13 cellular contexts compared by ENCODE assay signal in the genomic region with DNA sequence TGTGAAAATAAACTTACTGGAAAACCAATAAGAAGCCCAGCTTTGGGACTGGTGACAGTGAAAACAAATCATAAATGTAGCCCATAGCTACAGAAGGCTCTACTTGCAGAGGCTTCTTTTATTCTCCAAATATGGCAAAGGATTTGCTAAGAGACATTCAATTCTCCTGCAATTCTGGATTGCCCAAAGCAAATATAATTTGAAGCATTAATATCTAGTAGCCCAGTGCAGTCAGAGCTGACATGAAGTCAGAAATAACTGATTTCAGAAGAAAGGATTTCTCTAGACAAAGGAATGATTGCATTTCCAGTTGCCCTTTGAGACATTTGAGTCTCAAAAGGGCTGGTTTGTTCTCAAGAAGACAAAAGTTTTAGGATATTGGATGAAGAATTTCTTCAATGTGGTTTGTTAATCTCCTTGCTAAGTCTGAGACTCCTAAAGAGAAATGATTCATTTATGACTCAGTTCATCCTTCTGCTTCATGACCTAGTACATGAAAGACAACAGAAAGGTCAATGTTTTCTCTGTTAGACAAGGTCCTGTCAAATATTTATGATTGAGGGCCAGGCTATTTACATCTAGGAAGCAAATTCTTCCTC. TPM values are rescaled to one million over a fixed set of nuclear protein-coding genes. Genes with fewer than 3 reads are reported as not detected.
DNase-seq lines count a peak whose midpoint lies in the region; ATAC-seq, FAIRE-seq and TF ChIP-seq lines count a peak whose summit lies in the region.
"Had no signal": no experiment of that assay in that cellular context is flagged by ENCODE, and none has a peak within 500 bp of the region (broad histone marks: within the 10 kb centered on the region; RNA-seq: fewer than 3 reads in every experiment).

No MANE protein-coding gene starts in this region.

- H3K27ac ChIP-seq in AG04450 (ENCODE audit: low read depth, low read length), result peak overlapping the region; percentile 4
- peak overlapping the region in 3 of 4 donors; percentile 29 to 52 (median 38) for H3K27ac ChIP-seq in pancreas

- POLR2A ChIA-PET in AG04450 (lab: Yijun Ruan, JAX), result interaction anchor here (1.2 to 1.9 kb wide), 2 partner anchors 8 to 27 kb away, joined by 3 to 7 read pairs; partner anchors contain the start of gene PPP1R3C

- no peaks in the 10 kb centered on the region for H3K36me3 ChIP-seq in pancreas
- H3K36me3 ChIP-seq: lower lobe of right lung had no signal

- H3K27me3 ChIP-seq in AG04450 (ENCODE audit: control insufficient read depth, insufficient read depth, low read length) (no peaks in the 10 kb centered on the region), pancreas (no peaks in the 10 kb centered on the region)

- TF ChIP-seq CTCF in AG04450 (IDR thresholded peaks at IDR 0.05; ENCODE audit: low read depth, low read length) (no peak), pancreas (IDR thresholded peaks at IDR 0.05) (no peak)

- FAIRE-seq in pancreas (lab: Jason Lieb, UNC), result no peak
- FAIRE-seq: frontal cortex had no signal

- H3K4me3 ChIP-seq in AG04450 (ENCODE audit: low read depth, low read length) (no peak overlapping the region), pancreas (no peak overlapping the region)
- H3K4me3 ChIP-seq: lower lobe of right lung had no signal

- CTCF ChIA-PET in AG04450 (lab: Charles Lee), result interaction anchor here (1.0 to 1.8 kb wide), 4 partner anchors 30 to 306 kb away, joined by 3 to 6 read pairs (median 5); no protein-coding TSS in a partner anchor

- peaks cover 13 to 32% (median 19%) of the 10 kb centered on the region in 3 donors for H3K4me1 ChIP-seq in pancreas

- ATAC-seq in pancreas (no peak), GM18861 (IDR thresholded peaks at IDR 0.05; ENCODE audit: unreplicated experiment) (no peak)
- ATAC-seq: lower lobe of right lung had no signal

- H3K9me3 ChIP-seq in AG04450 (ENCODE audit: control insufficient read depth, insufficient read depth, low read length) (no peaks in the 10 kb centered on the region), pancreas (no peaks in the 10 kb centered on the region)
- H3K9me3 ChIP-seq: lower lobe of right lung had no signal

- no peak for DNase-seq in AG04450 (ENCODE audit: low read depth, low spot score)
- DNase-seq in OCI-M1 (lab: John Stamatoyannopoulos, UW), result peak; percentile 33
- DNase-seq in dermis blood vessel endothelial cell, result peak; percentile 63
- DNase-seq in pancreas, result no peak
- no peak for DNase-seq in activated effector memory CD4-positive, alpha-beta T cell treated with Interleukin-2 at 50 U/mL for 16 hours
- DNase-seq in GM03348 (ENCODE audit: low spot score), result no peak
- no peak for DNase-seq in GOT3 (lab: John Stamatoyannopoulos, UW)
- DNase-seq: activated CD4-positive, CD25-positive, alpha-beta regulatory T cell; CD8-positive, alpha-beta memory T cell; lower lobe of right lung; stimulated activated naive CD4-positive, alpha-beta T cell had no signal

- intact Hi-C loops in pancreas (cut with DNase I), result no loop called here

RNA-seq across cellular contexts. Expression of gene PPP1R3C, which starts 27.8 kb away (rescaled TPM):
- 42.2 and 51.1 TPM in 2 replicates for polyA plus RNA-seq in AG04450 (2011; rRNA removed)
- 60.6 and 76.4 TPM in 2 replicates for polyA minus RNA-seq in AG04450 (2011; rRNA and poly(A)+ RNA removed)
- 0.51 TPM in 2 replicates for total RNA-seq in dermis blood vessel endothelial cell
- 10 to 100 TPM in 5 of 6 donors, 1 to 10 TPM in 1; 7.1 to 27.5 (median 17.3) TPM for total RNA-seq in pancreas
- polyA plus RNA-seq in pancreas, result 1 to 10 TPM; 3.8 to 5.8 TPM
- total RNA-seq: CD8-positive, alpha-beta memory T cell had no signal
- polyA plus RNA-seq: CD8-positive, alpha-beta memory T cell had no signal

Comparison
In these comparisons a context has a peak if more than half of its experiments do, and no peak if none do; other contexts are left out.
1. DNase-seq: peak in OCI-M1 (single experiment) and dermis blood vessel endothelial cell (single experiment); none in AG04450 (single experiment), pancreas (0 of 6), activated effector memory CD4-positive, alpha-beta T cell treated with Interleukin-2 at 50 U/mL for 16 hours (single experiment), GM03348 (single experiment) and GOT3 (single experiment).